Comparison of ENCODE assay signal across 1 cellular context in genomic region chr16:69107311-69107962, GRCh38.
TF ChIP-seq lines count a peak whose summit lies in the region.

No MANE protein-coding gene starts in this region.

TF ChIP-seq in endothelial cell of umbilical vein, 7 proteins besides CTCF, POLR2A, EP300 and RAD21 (continued from another document):
- TF ChIP-seq, protein P1, sequence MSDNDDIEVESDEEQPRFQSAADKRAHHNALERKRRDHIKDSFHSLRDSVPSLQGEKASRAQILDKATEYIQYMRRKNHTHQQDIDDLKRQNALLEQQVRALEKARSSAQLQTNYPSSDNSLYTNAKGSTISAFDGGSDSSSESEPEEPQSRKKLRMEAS (IDR thresholded peaks at IDR 0.05; ENCODE audit: insufficient read depth, insufficient read length) = no peak
